ENCODE assay signal across 8 cellular contexts in genomic region chr6:16947461-16948159, GRCh38.
DNase-seq lines count a peak whose midpoint lies in the region; ATAC-seq lines count a peak whose summit lies in the region.
"Had no signal": no experiment of that assay in that cellular context is flagged by ENCODE, and none has a peak within 500 bp of the region (broad histone marks: within the 10 kb centered on the region; RNA-seq: fewer than 3 reads in every experiment).

No MANE protein-coding gene starts in this region.

- no peak for ATAC-seq in GM19035 (IDR thresholded peaks at IDR 0.05; ENCODE audit: unreplicated experiment)
- no peak for ATAC-seq in effector memory CD8-positive, alpha-beta T cell (replicated peaks)
- no peak for ATAC-seq in HG03342 (IDR thresholded peaks at IDR 0.05; ENCODE audit: unreplicated experiment)

- no peak overlapping the region for H3K4me3 Mint-ChIP-seq in effector memory CD8-positive, alpha-beta T cell

- H3K4me1 ChIP-seq in SJSA1 (replicated peaks) (peaks cover 26% of the 10 kb centered on the region), skeletal muscle tissue (ENCODE audit: control insufficient read depth in 3 of 3, insufficient read depth in 3 of 3, low read length in 3 of 3) (peaks cover 14 to 21% (median 15%) of the 10 kb centered on the region in 3 donors)

- H3K9me3 ChIP-seq in SJSA1 (replicated peaks) (no peaks in the 10 kb centered on the region), skeletal muscle tissue (ENCODE audit: control insufficient read depth in 3 of 3, low read length in 3 of 3) (no peaks in the 10 kb centered on the region)

- H3K36me3 ChIP-seq in SJSA1 (no peaks in the 10 kb centered on the region), skeletal muscle tissue (ENCODE audit: control insufficient read depth in 3 of 3, insufficient read depth in 3 of 3, low read length in 3 of 3) (no peaks in the 10 kb centered on the region)

- H3K4me3 ChIP-seq in SJSA1 (no peak overlapping the region), skeletal muscle tissue (ENCODE audit: low read length in 3 of 3) (no peak overlapping the region)

- DNase-seq in HPDE6-E6E7 (ENCODE audit: extremely low spot score) (peak; percentile 17), SJSA1 (ENCODE audit: low read depth in 1 of 2, low spot score in 2 of 2) (peak in 1 of 2 experiments; percentile 49), glomerular endothelial cell (ENCODE audit: extremely low read depth, low read depth, low spot score) (peak; percentile 9)
- DNase-seq in effector memory CD8-positive, alpha-beta T cell: no peak

- H3K4me1 Mint-ChIP-seq in effector memory CD8-positive, alpha-beta T cell (ENCODE audit: low read depth in 2 of 2): no peaks in the 10 kb centered on the region

- no peak overlapping the region for H3K9ac ChIP-seq in skeletal muscle tissue (ENCODE audit: low read depth in 1 of 3, low read length in 3 of 3)

- H3K27ac ChIP-seq in SJSA1 (peak overlapping the region; percentile 11; the same call in 1 of the 2 replicates), skeletal muscle tissue (ENCODE audit: low read depth, low read length) (peak overlapping the region; percentile 45)
- H3K27ac ChIP-seq: HL-60 had no signal

- H3K27me3 Mint-ChIP-seq in effector memory CD8-positive, alpha-beta T cell: peaks cover 12 to 29% of the 10 kb centered on the region in 2 donors

- no peaks in the 10 kb centered on the region for H3K9me3 Mint-ChIP-seq in effector memory CD8-positive, alpha-beta T cell

- H3K27me3 ChIP-seq in SJSA1 (replicated peaks) (no peaks in the 10 kb centered on the region), skeletal muscle tissue (ENCODE audit: control insufficient read depth in 3 of 3, insufficient read depth in 3 of 3, low read length in 3 of 3) (no peaks in the 10 kb centered on the region)

- H3K36me3 Mint-ChIP-seq in effector memory CD8-positive, alpha-beta T cell (ENCODE audit: insufficient read depth): no peaks in the 10 kb centered on the region

- H3K27ac Mint-ChIP-seq in effector memory CD8-positive, alpha-beta T cell: no peak overlapping the region

Comparison
In these comparisons a context has a peak if more than half of its experiments do, and no peak if none do; other contexts are left out.
1. DNase-seq: peak in HPDE6-E6E7 (single experiment) and glomerular endothelial cell (single experiment); none in effector memory CD8-positive, alpha-beta T cell (0 of 3).